8 cellular contexts compared by ENCODE assay signal in genomic region chr13:48411281-48412099, GRCh38. TPM values are rescaled to one million over a fixed set of nuclear protein-coding genes. Genes with fewer than 3 reads are reported as not detected.
DNase-seq lines count a peak whose midpoint lies in the region; ATAC-seq and TF ChIP-seq lines count a peak whose summit lies in the region.

No MANE protein-coding gene starts in this region.

- peak overlapping the region; percentile 79 for H3K4me3 Mint-ChIP-seq in GM23338
- H3K4me3 Mint-ChIP-seq in activated T-cell treated with anti-CD3 and anti-CD28 coated beads, Interleukin-2, amount 50 U/mL, for 4 hours = peak overlapping the region; percentile 96

- CTCF ChIA-PET in GM10248 (lab: Yijun Ruan, JAX) = no interaction called here

- ATAC-seq in GM23338 = peak; percentile 29; the same call in 2 of the 3 replicates
- ATAC-seq in activated T-cell treated with anti-CD3 and anti-CD28 coated beads, Interleukin-2, amount 50 U/mL, for 4 hours = peak; percentile 64 to 66
- peak; percentile 54 for ATAC-seq in Right ventricle myocardium superior (ENCODE audit: poor library complexity)
- ATAC-seq in HG02798 (IDR thresholded peaks at IDR 0.05; ENCODE audit: poor library complexity, unreplicated experiment) = no peak

- no peaks in the 10 kb centered on the region for H3K27me3 Mint-ChIP-seq in GM23338 (ENCODE audit: insufficient read depth, low read depth, poor library complexity)
- no peaks in the 10 kb centered on the region for H3K27me3 Mint-ChIP-seq in activated T-cell treated with anti-CD3 and anti-CD28 coated beads, Interleukin-2, amount 50 U/mL, for 4 hours (ENCODE audit: low read depth)

- H3K4me1 ChIP-seq in GM23338 (ENCODE audit: insufficient read depth) (peaks cover 26% of the 10 kb centered on the region), rectal smooth muscle tissue (ENCODE audit: control insufficient read depth, insufficient read depth, low read length) (no peaks in the 10 kb centered on the region)

- H3K4me2 ChIP-seq in GM23338 = peak overlapping the region; percentile 61

- no peaks in the 10 kb centered on the region for H3K9me2 ChIP-seq in GM23338 (ENCODE audit: insufficient read depth)

- peaks cover 9% of the 10 kb centered on the region; the same call in 2 of the 3 replicates for H3K9me3 Mint-ChIP-seq in GM23338
- no peaks in the 10 kb centered on the region for H3K9me3 Mint-ChIP-seq in activated T-cell treated with anti-CD3 and anti-CD28 coated beads, Interleukin-2, amount 50 U/mL, for 4 hours

- H3K36me3 ChIP-seq in GM23338 (ENCODE audit: insufficient read depth) = no peaks in the 10 kb centered on the region
- no peaks in the 10 kb centered on the region for H3K36me3 ChIP-seq in rectal smooth muscle tissue (ENCODE audit: control insufficient read depth, insufficient read depth, low read length)

- TF ChIP-seq CTCF in GM23338 (conservative IDR thresholded peaks at IDR 0.05; ENCODE audit: low read depth in 2 of 2) (no peak), GM10248 (IDR thresholded peaks at IDR 0.05; ENCODE audit: control extremely low read depth, extremely low read depth, low read depth, missing control alignments) (no peak)

- no peak for DNase-seq in GM23338 (ENCODE audit: low spot score)
- DNase-seq in activated T-cell treated with anti-CD3 and anti-CD28 coated beads, Interleukin-2, amount 50 U/mL, for 4 hours = no peak
- no peak for DNase-seq in Right ventricle myocardium superior
- no peak for DNase-seq in GM10248 (ENCODE audit: extremely low spot score)
- DNase-seq in NCI-H82 treated with DMSO at 0.1 percent for 48 hours (lab: John Stamatoyannopoulos, UW; ENCODE audit: unreplicated experiment) = no peak
- DNase-seq in germinal center (ENCODE audit: low spot score) = no peak

- peaks cover 11% of the 10 kb centered on the region for H3K36me3 Mint-ChIP-seq in GM23338 (ENCODE audit: low read depth)
- peaks cover 9% of the 10 kb centered on the region for H3K36me3 Mint-ChIP-seq in activated T-cell treated with anti-CD3 and anti-CD28 coated beads, Interleukin-2, amount 50 U/mL, for 4 hours (ENCODE audit: insufficient read depth)

- H2AFZ ChIP-seq in GM23338 = no peak overlapping the region

- H3K4me1 Mint-ChIP-seq in GM23338 = peaks cover 21% of the 10 kb centered on the region
- H3K4me1 Mint-ChIP-seq in activated T-cell treated with anti-CD3 and anti-CD28 coated beads, Interleukin-2, amount 50 U/mL, for 4 hours (ENCODE audit: low read depth) = peaks cover 58% of the 10 kb centered on the region

- H3K27ac ChIP-seq in GM23338 (ENCODE audit: low read depth) = no peak overlapping the region
- H3K27ac ChIP-seq in rectal smooth muscle tissue (ENCODE audit: low read depth, low read length) = peak overlapping the region; percentile 46

- H4K20me1 ChIP-seq in GM23338 (replicated peaks; ENCODE audit: insufficient read depth) = no peaks in the 10 kb centered on the region

- POLR2A ChIA-PET in GM10248 (lab: Yijun Ruan, JAX) = no interaction called here

- no peaks in the 10 kb centered on the region for H3F3A ChIP-seq in GM23338 (replicated peaks; ENCODE audit: low read depth)

- H3K4me3 ChIP-seq in GM23338 (peak overlapping the region; percentile 36), rectal smooth muscle tissue (ENCODE audit: low read length) (peak overlapping the region; percentile 84)

- no peaks in the 10 kb centered on the region for H3K79me2 ChIP-seq in GM23338 (replicated peaks; ENCODE audit: insufficient read depth)

- peak overlapping the region; percentile 73; the same call in 1 of the 2 replicates for H3K27ac Mint-ChIP-seq in GM23338

- intact Hi-C loops in Right ventricle myocardium superior (cut with DNase I) = no loop called here

- H3K9ac ChIP-seq in rectal smooth muscle tissue (ENCODE audit: low read length) = no peak overlapping the region

- H3K27me3 ChIP-seq in GM23338 (ENCODE audit: insufficient read depth) = no peaks in the 10 kb centered on the region
- H3K27me3 ChIP-seq in rectal smooth muscle tissue (ENCODE audit: control insufficient read depth, insufficient read depth, low read length) = no peaks in the 10 kb centered on the region

TF ChIP-seq in GM23338, 12 proteins besides CTCF, POLR2A, EP300 and RAD21:
- TF ChIP-seq STAT1 (IDR thresholded peaks at IDR 0.05; ENCODE audit: unreplicated experiment) = no peak
- no peak for TF ChIP-seq EZH2phosphoT487 (IDR thresholded peaks at IDR 0.05; ENCODE audit: unreplicated experiment)
- TF ChIP-seq CREB1 (CRISPR knock-in tag; IDR thresholded peaks at IDR 0.05; ENCODE audit: low read depth) = no peak
- no peak for TF ChIP-seq EZH2 (IDR thresholded peaks at IDR 0.05; ENCODE audit: low read depth, unreplicated experiment)
- TF ChIP-seq, protein P1, sequence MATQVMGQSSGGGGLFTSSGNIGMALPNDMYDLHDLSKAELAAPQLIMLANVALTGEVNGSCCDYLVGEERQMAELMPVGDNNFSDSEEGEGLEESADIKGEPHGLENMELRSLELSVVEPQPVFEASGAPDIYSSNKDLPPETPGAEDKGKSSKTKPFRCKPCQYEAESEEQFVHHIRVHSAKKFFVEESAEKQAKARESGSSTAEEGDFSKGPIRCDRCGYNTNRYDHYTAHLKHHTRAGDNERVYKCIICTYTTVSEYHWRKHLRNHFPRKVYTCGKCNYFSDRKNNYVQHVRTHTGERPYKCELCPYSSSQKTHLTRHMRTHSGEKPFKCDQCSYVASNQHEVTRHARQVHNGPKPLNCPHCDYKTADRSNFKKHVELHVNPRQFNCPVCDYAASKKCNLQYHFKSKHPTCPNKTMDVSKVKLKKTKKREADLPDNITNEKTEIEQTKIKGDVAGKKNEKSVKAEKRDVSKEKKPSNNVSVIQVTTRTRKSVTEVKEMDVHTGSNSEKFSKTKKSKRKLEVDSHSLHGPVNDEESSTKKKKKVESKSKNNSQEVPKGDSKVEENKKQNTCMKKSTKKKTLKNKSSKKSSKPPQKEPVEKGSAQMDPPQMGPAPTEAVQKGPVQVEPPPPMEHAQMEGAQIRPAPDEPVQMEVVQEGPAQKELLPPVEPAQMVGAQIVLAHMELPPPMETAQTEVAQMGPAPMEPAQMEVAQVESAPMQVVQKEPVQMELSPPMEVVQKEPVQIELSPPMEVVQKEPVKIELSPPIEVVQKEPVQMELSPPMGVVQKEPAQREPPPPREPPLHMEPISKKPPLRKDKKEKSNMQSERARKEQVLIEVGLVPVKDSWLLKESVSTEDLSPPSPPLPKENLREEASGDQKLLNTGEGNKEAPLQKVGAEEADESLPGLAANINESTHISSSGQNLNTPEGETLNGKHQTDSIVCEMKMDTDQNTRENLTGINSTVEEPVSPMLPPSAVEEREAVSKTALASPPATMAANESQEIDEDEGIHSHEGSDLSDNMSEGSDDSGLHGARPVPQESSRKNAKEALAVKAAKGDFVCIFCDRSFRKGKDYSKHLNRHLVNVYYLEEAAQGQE (IDR thresholded peaks at IDR 0.05; ENCODE audit: unreplicated experiment) = no peak

RNA-seq across cellular contexts. Expression of gene LPAR6, which starts 1.4 kb away (rescaled TPM):
- total RNA-seq in GM23338 (2014; rRNA removed; shearing (Covaris generic)) = 1.4 and 2.6 TPM in 2 replicates
- polyA plus RNA-seq in GM23338 (2016; fragmentation: Nextera tagmentation; extraction: Ambion mirVana) = 1.9 and 2.1 TPM in 2 replicates
- total RNA-seq in activated T-cell treated with anti-CD3 and anti-CD28 coated beads, Interleukin-2, amount 50 U/mL, for 4 hours = 1 to 10 TPM; 2.0 to 4.5 (median 3.8) TPM
- total RNA-seq in Right ventricle myocardium superior = 10.3 TPM
